8 cellular contexts compared by ENCODE assay signal in the genomic region with DNA sequence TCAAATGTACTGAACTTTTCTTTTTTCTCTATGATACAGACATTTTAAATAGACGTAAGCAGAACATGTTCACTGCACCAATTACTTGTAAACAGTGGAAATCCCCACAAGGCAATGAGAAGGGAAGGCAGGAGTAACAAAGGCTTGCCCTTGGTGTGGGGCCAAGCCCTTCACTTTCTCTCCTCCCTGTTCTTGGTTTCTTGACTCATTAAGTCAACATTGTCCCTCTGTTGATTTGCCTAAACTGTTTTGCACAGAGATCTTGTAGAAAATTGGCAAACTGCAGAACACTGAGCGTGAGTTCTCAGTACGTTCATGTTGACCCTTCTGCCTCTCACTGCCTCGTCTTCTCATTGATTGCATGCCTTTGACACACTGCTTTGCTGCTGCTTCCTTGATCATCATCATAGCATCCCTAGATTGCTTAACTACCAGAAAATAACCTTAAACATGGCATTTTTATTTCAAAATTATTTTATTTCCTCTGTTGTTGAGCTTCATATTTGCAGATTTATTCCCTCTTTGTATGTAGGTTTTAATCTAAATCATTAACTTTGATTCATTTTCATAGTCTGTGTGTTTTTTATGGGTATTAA.
DNase-seq lines count a peak whose midpoint lies in the region; ATAC-seq and TF ChIP-seq lines count a peak whose summit lies in the region.

No MANE protein-coding gene starts in this region.

- peak; percentile 84 for ATAC-seq in GM19023 (IDR thresholded peaks at IDR 0.05; ENCODE audit: unreplicated experiment)
- peak; percentile 74 for ATAC-seq in effector memory CD8-positive, alpha-beta T cell (replicated peaks)

- no peak for TF ChIP-seq CTCF in AG04450 (IDR thresholded peaks at IDR 0.05; ENCODE audit: low read depth, low read length)
- TF ChIP-seq CTCF in sigmoid colon (IDR thresholded peaks at IDR 0.05) = no peak

- intact Hi-C loops in sigmoid colon (cut with DNase I) = no loop called here

- peak overlapping the region; percentile 39 to 67 for H3K27ac Mint-ChIP-seq in effector memory CD8-positive, alpha-beta T cell

- 11 to 40% methylated on average over 4 of the region's 4 CpGs for WGBS in sigmoid colon, 2 donors

- POLR2A ChIA-PET in AG04450 (lab: Yijun Ruan, JAX) = no interaction called here

- DNase-seq in AG04450 (ENCODE audit: low read depth, low spot score) (peak; percentile 93), M059J (ENCODE audit: low read depth) (peak; percentile 93), pulmonary artery endothelial cell (ENCODE audit: low read depth, low spot score) (peak; percentile 85), SK-N-DZ (ENCODE audit: low spot score) (no peak), sigmoid colon (no peak)
- no peak for DNase-seq in effector memory CD8-positive, alpha-beta T cell
- DNase-seq in stimulated activated CD4-positive, alpha-beta T cell treated with anti-CD3 and anti-CD28 coated beads, Interleukin-1b, Interleukin-23, amount 100 ng/mL, for 48 hours = no peak

- H3K4me1 Mint-ChIP-seq in effector memory CD8-positive, alpha-beta T cell (ENCODE audit: low read depth in 2 of 2) = peaks cover 11 to 17% of the 10 kb centered on the region in 2 donors

- H3K4me3 Mint-ChIP-seq in effector memory CD8-positive, alpha-beta T cell = no peak overlapping the region

- no peaks in the 10 kb centered on the region for H3K36me3 Mint-ChIP-seq in effector memory CD8-positive, alpha-beta T cell (ENCODE audit: insufficient read depth)

- peaks cover 0 to 22% (median 9%) of the 10 kb centered on the region in 4 donors for H3K4me1 ChIP-seq in sigmoid colon

- H3K9me3 Mint-ChIP-seq in effector memory CD8-positive, alpha-beta T cell = no peaks in the 10 kb centered on the region

- H3K9me3 ChIP-seq in AG04450 (ENCODE audit: control insufficient read depth, insufficient read depth, low read length) = no peaks in the 10 kb centered on the region
- H3K9me3 ChIP-seq in sigmoid colon = no peaks in the 10 kb centered on the region

- no peak for TF ChIP-seq POLR2A in sigmoid colon (IDR thresholded peaks at IDR 0.05)

- CTCF ChIA-PET in AG04450 (lab: Charles Lee) = no interaction called here

- no peaks in the 10 kb centered on the region for H3K27me3 ChIP-seq in AG04450 (ENCODE audit: control insufficient read depth, insufficient read depth, low read length)
- no peaks in the 10 kb centered on the region for H3K27me3 ChIP-seq in sigmoid colon

- H3K27ac ChIP-seq in AG04450 (ENCODE audit: low read depth, low read length) = peak overlapping the region; percentile 73
- peak overlapping the region in 2 of 4 donors; percentile 19 to 47 for H3K27ac ChIP-seq in sigmoid colon

- H3K4me3 ChIP-seq in AG04450 (ENCODE audit: low read depth, low read length) (peak overlapping the region; percentile 7; the same call in 1 of the 2 replicates), sigmoid colon (no peak overlapping the region)

- no peaks in the 10 kb centered on the region for H3K36me3 ChIP-seq in sigmoid colon

- TF ChIP-seq EP300 in sigmoid colon (IDR thresholded peaks at IDR 0.05) = no peak

- H3K27me3 Mint-ChIP-seq in effector memory CD8-positive, alpha-beta T cell = no peaks in the 10 kb centered on the region

Comparison
In these comparisons a context has a peak if more than half of its experiments do, and no peak if none do; other contexts are left out.
1. DNase-seq: peak in AG04450 (single experiment), M059J (single experiment) and pulmonary artery endothelial cell (single experiment); none in effector memory CD8-positive, alpha-beta T cell (0 of 3), SK-N-DZ (single experiment), stimulated activated CD4-positive, alpha-beta T cell treated with anti-CD3 and anti-CD28 coated beads, Interleukin-1b, Interleukin-23, amount 100 ng/mL, for 48 hours (single experiment) and sigmoid colon (single experiment).